1 cellular context compared by ENCODE assay signal in the genomic region with DNA sequence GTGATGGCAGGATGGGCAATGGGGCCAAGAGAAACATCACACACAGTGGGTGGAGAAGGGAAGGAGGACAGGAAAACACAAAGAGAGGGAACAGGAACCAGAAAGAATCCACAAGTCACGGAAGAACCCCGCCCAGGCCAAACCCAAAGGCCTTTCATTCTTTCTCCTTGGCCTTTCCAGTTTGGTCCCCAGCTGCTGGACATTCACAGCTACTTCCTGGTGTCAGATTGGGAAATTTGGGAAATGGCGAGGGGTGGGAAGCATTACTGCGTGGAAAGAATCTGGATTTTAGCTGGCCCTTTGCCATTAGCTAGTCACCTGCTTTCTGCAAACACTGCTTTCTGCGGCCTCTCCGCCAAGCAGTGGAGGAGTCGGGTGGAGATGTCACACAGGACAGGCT.
TF ChIP-seq lines count a peak whose summit lies in the region.

No MANE protein-coding gene starts in this region.

TF ChIP-seq in IMR-90, 13 proteins besides CTCF, POLR2A, EP300 and RAD21:
- TF ChIP-seq BHLHE40 (IDR thresholded peaks at IDR 0.05; ENCODE audit: low read depth, low read length) (no peak), NFE2L2 (IDR thresholded peaks at IDR 0.05; ENCODE audit: low read depth, low read length) (no peak), SMC3 (IDR thresholded peaks at IDR 0.05; ENCODE audit: low read depth, low read length) (no peak), MXI1 (IDR thresholded peaks at IDR 0.05; ENCODE audit: borderline replicate concordance, low read depth, low read length) (no peak), RFX5 (IDR thresholded peaks at IDR 0.05; ENCODE audit: low read depth, low read length) (no peak), CHD1 (IDR thresholded peaks at IDR 0.05; ENCODE audit: low read depth, low read length) (no peak), MAFK (IDR thresholded peaks at IDR 0.05; ENCODE audit: low read depth, low read length) (no peak), RCOR1 (IDR thresholded peaks at IDR 0.05; ENCODE audit: insufficient replicate concordance, low read length) (no peak), CEBPB (IDR thresholded peaks at IDR 0.05; ENCODE audit: low read depth, low read length) (no peak), MAZ (IDR thresholded peaks at IDR 0.05; ENCODE audit: borderline replicate concordance, low read depth, low read length) (no peak), USF2 (IDR thresholded peaks at IDR 0.05; ENCODE audit: low read depth, low read length) (no peak), ELK1 (IDR thresholded peaks at IDR 0.05; ENCODE audit: borderline replicate concordance, low read depth, low read length) (no peak), FOS (IDR thresholded peaks at IDR 0.05; ENCODE audit: low read depth, low read length) (no peak)
